ENCODE assay signal across 8 cellular contexts in genomic region chr1:55375617-55376258, GRCh38.
A peak's percentile ranks its signal among the peaks of the same experiment; 100 is the strongest.
DNase-seq lines count a peak whose midpoint lies in the region; TF ChIP-seq lines count a peak whose summit lies in the region.

No MANE protein-coding gene starts in this region.

- H3K4me3 Mint-ChIP-seq in activated naive CD4-positive, alpha-beta T cell treated with anti-CD3 and anti-CD28 coated beads, Interleukin-2, amount 10 ng/mL, durations not matched to agents 7 days and 5 days: no peak overlapping the region

- in situ Hi-C loops in KBM-7 (cut with MboI; ENCODE audit: low pct_unique_long_range_greater_than_20kb, low sequenced_read_pairs): no loop called here

- no peaks in the 10 kb centered on the region for H3K36me3 Mint-ChIP-seq in activated naive CD4-positive, alpha-beta T cell treated with anti-CD3 and anti-CD28 coated beads, Interleukin-2, amount 10 ng/mL, durations not matched to agents 7 days and 5 days

- H3K9me3 Mint-ChIP-seq in activated naive CD4-positive, alpha-beta T cell treated with anti-CD3 and anti-CD28 coated beads, Interleukin-2, amount 10 ng/mL, durations not matched to agents 7 days and 5 days: no peaks in the 10 kb centered on the region

- peaks cover 6% of the 10 kb centered on the region for H3K4me1 Mint-ChIP-seq in activated naive CD4-positive, alpha-beta T cell treated with anti-CD3 and anti-CD28 coated beads, Interleukin-2, amount 10 ng/mL, durations not matched to agents 7 days and 5 days

- DNase-seq in activated naive CD4-positive, alpha-beta T cell treated with anti-CD3 and anti-CD28 coated beads, Interleukin-2, amount 10 ng/mL, durations not matched to agents 7 days and 5 days: peak; percentile 51
- no peak for DNase-seq in activated naive CD4-positive, alpha-beta T cell treated with anti-CD3 and anti-CD28 coated beads, Interleukin-2, amount 50 U/mL, for 16 hours
- peak; percentile 24 for DNase-seq in KBM-7
- peak; percentile 20 for DNase-seq in SK-N-DZ (ENCODE audit: low spot score)
- peak; percentile 76 for DNase-seq in dermis blood vessel endothelial cell
- peak; percentile 81 for DNase-seq in medulla oblongata (ENCODE audit: extremely low spot score)
- no peak for DNase-seq in tibial artery
- no peak for DNase-seq in NCI-H128 (lab: John Stamatoyannopoulos, UW; ENCODE audit: unreplicated experiment)

- no peak overlapping the region for H3K4me3 ChIP-seq in tibial artery

- CTCF ChIA-PET in activated naive CD4-positive, alpha-beta T cell treated with anti-CD3 and anti-CD28 coated beads, Interleukin-2, amount 10 ng/mL, durations not matched to agents 7 days and 5 days (lab: Charles Lee): interaction anchor here (0.6 to 1.6 kb wide), 17 partner anchors 10 to 1208 kb away, joined by 3 to 7 read pairs (median 4); no protein-coding TSS in a partner anchor

- intact Hi-C loops in tibial artery (cut with DNase I; ENCODE audit: low total_unique reads): loop anchor here (5.0 kb wide), 1 partner anchor 1202 kb away; the partner anchor contains the start of gene PLPP3

- H3K27me3 Mint-ChIP-seq in activated naive CD4-positive, alpha-beta T cell treated with anti-CD3 and anti-CD28 coated beads, Interleukin-2, amount 10 ng/mL, durations not matched to agents 7 days and 5 days: no peaks in the 10 kb centered on the region

- H3K9me3 ChIP-seq in tibial artery: no peaks in the 10 kb centered on the region

- no peak overlapping the region for H3K27ac ChIP-seq in tibial artery

- peak; percentile 90 to 93 for TF ChIP-seq CTCF in tibial artery (IDR thresholded peaks at IDR 0.05)

- peaks cover 0 to 9% (median 0%) of the 10 kb centered on the region in 4 donors for H3K4me1 ChIP-seq in tibial artery

- no peaks in the 10 kb centered on the region for H3K27me3 ChIP-seq in tibial artery

- no peak overlapping the region for H3K27ac Mint-ChIP-seq in activated naive CD4-positive, alpha-beta T cell treated with anti-CD3 and anti-CD28 coated beads, Interleukin-2, amount 10 ng/mL, durations not matched to agents 7 days and 5 days

- H3K36me3 ChIP-seq in tibial artery: no peaks in the 10 kb centered on the region

Comparison
In these comparisons a context has a peak if more than half of its experiments do, and no peak if none do; other contexts are left out.
1. DNase-seq: peak in activated naive CD4-positive, alpha-beta T cell treated with anti-CD3 and anti-CD28 coated beads, Interleukin-2, amount 10 ng/mL, durations not matched to agents 7 days and 5 days (single experiment), KBM-7 (single experiment), SK-N-DZ (single experiment), dermis blood vessel endothelial cell (single experiment) and medulla oblongata (single experiment); none in activated naive CD4-positive, alpha-beta T cell treated with anti-CD3 and anti-CD28 coated beads, Interleukin-2, amount 50 U/mL, for 16 hours (single experiment), tibial artery (0 of 2) and NCI-H128 (single experiment).